In the genomic region with DNA sequence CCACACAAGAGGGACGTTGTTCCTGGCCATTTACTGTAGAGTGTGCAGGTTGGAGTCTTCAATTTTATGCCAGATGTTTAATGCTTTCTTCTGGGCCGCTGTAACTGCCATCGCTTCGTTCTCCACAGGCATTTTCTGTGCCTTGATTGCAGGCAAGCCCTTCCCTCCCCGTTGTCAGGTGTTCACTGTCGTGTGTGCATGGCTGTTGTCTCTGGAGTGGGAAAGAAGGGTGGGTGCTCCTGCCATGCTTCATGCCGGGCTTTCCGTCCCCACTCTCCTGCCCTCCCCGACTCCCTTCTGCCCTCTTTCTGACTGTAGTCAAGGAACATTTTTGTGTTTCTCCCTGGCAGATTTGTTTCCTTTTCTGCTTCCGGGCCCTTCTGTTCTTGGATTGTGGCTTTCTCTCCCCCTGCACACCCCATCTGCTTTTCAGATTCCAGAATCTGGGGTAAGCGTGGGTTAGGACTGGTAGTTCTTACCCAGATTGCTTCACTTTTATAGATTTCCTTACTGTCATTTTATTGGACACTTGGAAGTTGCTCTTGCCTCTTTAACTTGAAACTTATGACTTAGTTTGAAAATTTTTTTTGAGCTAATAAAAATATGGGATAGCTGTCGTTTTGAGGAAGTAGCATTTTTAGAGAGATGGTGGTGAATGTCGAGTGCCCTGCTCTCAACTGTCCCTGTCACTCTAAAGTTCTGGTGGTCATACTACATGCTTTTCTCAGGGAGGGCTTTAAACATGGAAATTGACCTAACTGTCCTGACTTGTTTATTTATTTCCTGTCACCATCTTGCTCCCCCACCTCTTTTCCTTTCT, we compare ENCODE assay signal across 1 cellular context.
TF ChIP-seq lines count a peak whose summit lies in the region.

No MANE protein-coding gene starts in this region.

TF ChIP-seq in WTC11, 78 proteins besides CTCF, POLR2A, EP300 and RAD21 (continued from another document):
- TF ChIP-seq, protein P1, sequence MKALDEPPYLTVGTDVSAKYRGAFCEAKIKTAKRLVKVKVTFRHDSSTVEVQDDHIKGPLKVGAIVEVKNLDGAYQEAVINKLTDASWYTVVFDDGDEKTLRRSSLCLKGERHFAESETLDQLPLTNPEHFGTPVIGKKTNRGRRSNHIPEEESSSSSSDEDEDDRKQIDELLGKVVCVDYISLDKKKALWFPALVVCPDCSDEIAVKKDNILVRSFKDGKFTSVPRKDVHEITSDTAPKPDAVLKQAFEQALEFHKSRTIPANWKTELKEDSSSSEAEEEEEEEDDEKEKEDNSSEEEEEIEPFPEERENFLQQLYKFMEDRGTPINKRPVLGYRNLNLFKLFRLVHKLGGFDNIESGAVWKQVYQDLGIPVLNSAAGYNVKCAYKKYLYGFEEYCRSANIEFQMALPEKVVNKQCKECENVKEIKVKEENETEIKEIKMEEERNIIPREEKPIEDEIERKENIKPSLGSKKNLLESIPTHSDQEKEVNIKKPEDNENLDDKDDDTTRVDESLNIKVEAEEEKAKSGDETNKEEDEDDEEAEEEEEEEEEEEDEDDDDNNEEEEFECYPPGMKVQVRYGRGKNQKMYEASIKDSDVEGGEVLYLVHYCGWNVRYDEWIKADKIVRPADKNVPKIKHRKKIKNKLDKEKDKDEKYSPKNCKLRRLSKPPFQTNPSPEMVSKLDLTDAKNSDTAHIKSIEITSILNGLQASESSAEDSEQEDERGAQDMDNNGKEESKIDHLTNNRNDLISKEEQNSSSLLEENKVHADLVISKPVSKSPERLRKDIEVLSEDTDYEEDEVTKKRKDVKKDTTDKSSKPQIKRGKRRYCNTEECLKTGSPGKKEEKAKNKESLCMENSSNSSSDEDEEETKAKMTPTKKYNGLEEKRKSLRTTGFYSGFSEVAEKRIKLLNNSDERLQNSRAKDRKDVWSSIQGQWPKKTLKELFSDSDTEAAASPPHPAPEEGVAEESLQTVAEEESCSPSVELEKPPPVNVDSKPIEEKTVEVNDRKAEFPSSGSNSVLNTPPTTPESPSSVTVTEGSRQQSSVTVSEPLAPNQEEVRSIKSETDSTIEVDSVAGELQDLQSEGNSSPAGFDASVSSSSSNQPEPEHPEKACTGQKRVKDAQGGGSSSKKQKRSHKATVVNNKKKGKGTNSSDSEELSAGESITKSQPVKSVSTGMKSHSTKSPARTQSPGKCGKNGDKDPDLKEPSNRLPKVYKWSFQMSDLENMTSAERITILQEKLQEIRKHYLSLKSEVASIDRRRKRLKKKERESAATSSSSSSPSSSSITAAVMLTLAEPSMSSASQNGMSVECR (CRISPR knock-in tag; IDR thresholded peaks at IDR 0.05; ENCODE audit: borderline replicate concordance): no peak
- TF ChIP-seq, protein P2, sequence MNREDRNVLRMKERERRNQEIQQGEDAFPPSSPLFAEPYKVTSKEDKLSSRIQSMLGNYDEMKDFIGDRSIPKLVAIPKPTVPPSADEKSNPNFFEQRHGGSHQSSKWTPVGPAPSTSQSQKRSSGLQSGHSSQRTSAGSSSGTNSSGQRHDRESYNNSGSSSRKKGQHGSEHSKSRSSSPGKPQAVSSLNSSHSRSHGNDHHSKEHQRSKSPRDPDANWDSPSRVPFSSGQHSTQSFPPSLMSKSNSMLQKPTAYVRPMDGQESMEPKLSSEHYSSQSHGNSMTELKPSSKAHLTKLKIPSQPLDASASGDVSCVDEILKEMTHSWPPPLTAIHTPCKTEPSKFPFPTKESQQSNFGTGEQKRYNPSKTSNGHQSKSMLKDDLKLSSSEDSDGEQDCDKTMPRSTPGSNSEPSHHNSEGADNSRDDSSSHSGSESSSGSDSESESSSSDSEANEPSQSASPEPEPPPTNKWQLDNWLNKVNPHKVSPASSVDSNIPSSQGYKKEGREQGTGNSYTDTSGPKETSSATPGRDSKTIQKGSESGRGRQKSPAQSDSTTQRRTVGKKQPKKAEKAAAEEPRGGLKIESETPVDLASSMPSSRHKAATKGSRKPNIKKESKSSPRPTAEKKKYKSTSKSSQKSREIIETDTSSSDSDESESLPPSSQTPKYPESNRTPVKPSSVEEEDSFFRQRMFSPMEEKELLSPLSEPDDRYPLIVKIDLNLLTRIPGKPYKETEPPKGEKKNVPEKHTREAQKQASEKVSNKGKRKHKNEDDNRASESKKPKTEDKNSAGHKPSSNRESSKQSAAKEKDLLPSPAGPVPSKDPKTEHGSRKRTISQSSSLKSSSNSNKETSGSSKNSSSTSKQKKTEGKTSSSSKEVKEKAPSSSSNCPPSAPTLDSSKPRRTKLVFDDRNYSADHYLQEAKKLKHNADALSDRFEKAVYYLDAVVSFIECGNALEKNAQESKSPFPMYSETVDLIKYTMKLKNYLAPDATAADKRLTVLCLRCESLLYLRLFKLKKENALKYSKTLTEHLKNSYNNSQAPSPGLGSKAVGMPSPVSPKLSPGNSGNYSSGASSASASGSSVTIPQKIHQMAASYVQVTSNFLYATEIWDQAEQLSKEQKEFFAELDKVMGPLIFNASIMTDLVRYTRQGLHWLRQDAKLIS (CRISPR knock-in tag; IDR thresholded peaks at IDR 0.05; ENCODE audit: borderline replicate concordance): no peak
- TF ChIP-seq ZBTB43 (CRISPR knock-in tag; IDR thresholded peaks at IDR 0.05) (no peak), ETV6 (CRISPR knock-in tag; IDR thresholded peaks at IDR 0.05) (no peak), ZNF317 (CRISPR knock-in tag; IDR thresholded peaks at IDR 0.05; ENCODE audit: borderline replicate concordance, low read depth) (no peak), ZNF396 (CRISPR knock-in tag; IDR thresholded peaks at IDR 0.05; ENCODE audit: borderline replicate concordance) (no peak), RELA (CRISPR knock-in tag; IDR thresholded peaks at IDR 0.05; ENCODE audit: borderline replicate concordance) (no peak)
- TF ChIP-seq, protein P3, sequence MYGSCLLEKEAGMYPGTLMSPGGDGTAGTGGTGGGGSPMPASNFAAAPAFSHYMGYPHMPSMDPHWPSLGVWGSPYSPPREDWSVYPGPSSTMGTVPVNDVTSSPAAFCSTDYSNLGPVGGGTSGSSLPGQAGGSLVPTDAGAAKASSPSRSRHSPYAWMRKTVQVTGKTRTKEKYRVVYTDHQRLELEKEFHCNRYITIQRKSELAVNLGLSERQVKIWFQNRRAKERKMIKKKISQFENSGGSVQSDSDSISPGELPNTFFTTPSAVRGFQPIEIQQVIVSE (CRISPR knock-in tag; IDR thresholded peaks at IDR 0.05; ENCODE audit: borderline replicate concordance): no peak
